Comparison of ENCODE assay signal across 1 cellular context in genomic region chr1:16122916-16123315, GRCh38.
TF ChIP-seq lines count a peak whose summit lies in the region.

No MANE protein-coding gene starts in this region.

TF ChIP-seq in HepG2, 621 proteins besides CTCF, POLR2A, EP300 and RAD21 (continued from another document):
- no peak for TF ChIP-seq ZNF124 (CRISPR knock-in tag; IDR thresholded peaks at IDR 0.05)
- no peak for TF ChIP-seq FOXP4 (CRISPR knock-in tag; IDR thresholded peaks at IDR 0.05)
- TF ChIP-seq NR2F2 (IDR thresholded peaks at IDR 0.05; ENCODE audit: borderline replicate concordance, low read depth) = no peak
- TF ChIP-seq ZUFSP (CRISPR knock-in tag; IDR thresholded peaks at IDR 0.05; ENCODE audit: borderline replicate concordance) = no peak
- TF ChIP-seq ZNF7 (CRISPR knock-in tag; IDR thresholded peaks at IDR 0.05) = no peak
- no peak for TF ChIP-seq TERF1 (CRISPR knock-in tag; IDR thresholded peaks at IDR 0.05)
- TF ChIP-seq ZNF549 (CRISPR knock-in tag; IDR thresholded peaks at IDR 0.05) = no peak
- TF ChIP-seq PLSCR1 (CRISPR knock-in tag; IDR thresholded peaks at IDR 0.05; ENCODE audit: borderline replicate concordance) = no peak
- no peak for TF ChIP-seq ZFP82 (CRISPR knock-in tag; IDR thresholded peaks at IDR 0.05; ENCODE audit: borderline replicate concordance)
- TF ChIP-seq ZKSCAN5 (CRISPR knock-in tag; IDR thresholded peaks at IDR 0.05) = no peak
- no peak for TF ChIP-seq ZBTB38 (CRISPR knock-in tag; IDR thresholded peaks at IDR 0.05)
- TF ChIP-seq ZNF33A (CRISPR knock-in tag; IDR thresholded peaks at IDR 0.05; ENCODE audit: borderline replicate concordance) = no peak
- no peak for TF ChIP-seq RFX1 (IDR thresholded peaks at IDR 0.05)
- no peak for TF ChIP-seq ZNF598 (CRISPR knock-in tag; IDR thresholded peaks at IDR 0.05; ENCODE audit: borderline replicate concordance)
- TF ChIP-seq ELF3 (CRISPR knock-in tag; IDR thresholded peaks at IDR 0.05) = no peak
- no peak for TF ChIP-seq RNF2 (conservative IDR thresholded peaks at IDR 0.05; ENCODE audit: low read depth)
- peak; percentile 93 for TF ChIP-seq RBM22 (optimal IDR thresholded peaks at IDR 0.05; ENCODE audit: low read length)
- no peak for TF ChIP-seq IRF1 (CRISPR knock-in tag; IDR thresholded peaks at IDR 0.05; ENCODE audit: low read depth)
- no peak for TF ChIP-seq JUND (CRISPR knock-in tag; IDR thresholded peaks at IDR 0.05)
- TF ChIP-seq SIX1 (CRISPR knock-in tag; IDR thresholded peaks at IDR 0.05; ENCODE audit: borderline replicate concordance) = no peak
- no peak for TF ChIP-seq CEBPB (IDR thresholded peaks at IDR 0.05; ENCODE audit: borderline replicate concordance, low read depth, low read length)
- no peak for TF ChIP-seq MTA1 (CRISPR knock-in tag; IDR thresholded peaks at IDR 0.05; ENCODE audit: borderline replicate concordance)
- 0 out of 2 replicates have a peak, but pooled peaks have one; percentile 30 for TF ChIP-seq ZFX (CRISPR knock-in tag; IDR thresholded peaks at IDR 0.05; ENCODE audit: low read depth)
- peak; percentile 42; the same call in 1 of the 2 replicates for TF ChIP-seq ZBTB33 (CRISPR knock-in tag; IDR thresholded peaks at IDR 0.05)
- no peak for TF ChIP-seq KMT2B (CRISPR knock-in tag; IDR thresholded peaks at IDR 0.05)
- TF ChIP-seq SNAPC2 (CRISPR knock-in tag; IDR thresholded peaks at IDR 0.05) = no peak
- TF ChIP-seq CENPBD1 (CRISPR knock-in tag; IDR thresholded peaks at IDR 0.05; ENCODE audit: borderline replicate concordance, low read depth) = no peak
